Comparison of ENCODE assay signal across 7 cellular contexts in genomic region chr11:95242202-95242989, GRCh38. TPM values are rescaled to one million over a fixed set of nuclear protein-coding genes. Genes with fewer than 3 reads are reported as not detected.
DNase-seq lines count a peak whose midpoint lies in the region; ATAC-seq, FAIRE-seq and TF ChIP-seq lines count a peak whose summit lies in the region.

No MANE protein-coding gene starts in this region.

- POLR2A ChIA-PET in K562 (lab: Yijun Ruan, JAX), result interaction anchor here (1.7 kb wide), 1 partner anchor 11 kb away, joined by 6 read pairs; the partner anchor contains the start of gene SESN3

- H3K4me1 ChIP-seq in K562 (replicated peaks in 1 of 2; ENCODE audit: control insufficient read depth in 2 of 2, insufficient read depth in 2 of 2, low read length in 2 of 2) (no peaks in the 10 kb centered on the region; a peak in 1 of 5 replicates), subcutaneous abdominal adipose tissue (ENCODE audit: control insufficient read depth in 5 of 5, insufficient read depth in 5 of 5, low read length in 5 of 5) (peaks cover 0 to 5% (median 3%) of the 10 kb centered on the region in 5 donors)

- no peaks in the 10 kb centered on the region for H4K20me1 ChIP-seq in K562 (replicated peaks; ENCODE audit: control insufficient read depth, insufficient read depth, low read length)

- in situ Hi-C loops in K562 (cut with MboI), result no loop called here

- no peak for FAIRE-seq in K562 (lab: Jason Lieb, UNC)

- TF ChIP-seq CTCF in K562 (IDR thresholded peaks at IDR 0.05 in 2 of 3, conservative IDR thresholded peaks at IDR 0.05 in 1 of 3; ENCODE audit: insufficient read depth in 2 of 3, low read depth in 1 of 3, low read length in 3 of 3), result no peak

- DNase-seq in K562 (ENCODE audit: extremely low read depth in 1 of 4, low spot score in 3 of 4), result no peak
- no peak for DNase-seq in GOT3 (lab: John Stamatoyannopoulos, UW)
- no peak for DNase-seq in retina
- no peak for DNase-seq in stimulated activated CD4-positive, alpha-beta T cell treated with anti-CD3 and anti-CD28 coated beads, Interleukin-1b, Interleukin-23, amount 100 ng/mL, for 48 hours

- TF ChIP-seq RAD21 in K562 (CRISPR knock-in tag; conservative IDR thresholded peaks at IDR 0.05 in 1 of 2, IDR thresholded peaks at IDR 0.05 in 1 of 2), result no peak

- no peaks in the 10 kb centered on the region for H3K9me1 ChIP-seq in K562 (ENCODE audit: control insufficient read depth, insufficient read depth, low read length)

- CTCF ChIA-PET in K562 (lab: Yijun Ruan, JAX; ENCODE audit: low intra/inter-chr PET ratio), result no interaction called here

- peak; percentile 52 for ATAC-seq in GM19463 (IDR thresholded peaks at IDR 0.05; ENCODE audit: unreplicated experiment)
- ATAC-seq in HG02981 (IDR thresholded peaks at IDR 0.05; ENCODE audit: unreplicated experiment), result peak; percentile 65
- ATAC-seq in K562, result no peak

- H3K4me3 ChIP-seq in K562, result no peak overlapping the region
- peak overlapping the region in 2 of 5 donors; percentile 24 to 41 for H3K4me3 ChIP-seq in subcutaneous abdominal adipose tissue (ENCODE audit: low read depth in 1 of 5, low read length in 5 of 5)

- H3K9me3 ChIP-seq in K562 (replicated peaks; ENCODE audit: control insufficient read depth, insufficient read depth, low read depth, low read length), result no peaks in the 10 kb centered on the region
- no peaks in the 10 kb centered on the region for H3K9me3 ChIP-seq in subcutaneous abdominal adipose tissue (ENCODE audit: control insufficient read depth in 5 of 5, low read length in 5 of 5)

- no peak for TF ChIP-seq POLR2A in K562 (conservative IDR thresholded peaks at IDR 0.05)

- no peak for TF ChIP-seq EP300 in K562 (IDR thresholded peaks at IDR 0.05; ENCODE audit: low read length)

- no TSS peak for BruUV-seq in K562 (replicated peaks; lab: Mats Ljungman, UMichigan)

- no peak overlapping the region for H3K27ac ChIP-seq in K562 (ENCODE audit: extremely low read depth, low read depth, low read length)
- peak overlapping the region; percentile 26 for H3K27ac ChIP-seq in subcutaneous abdominal adipose tissue (ENCODE audit: low read depth, low read length)

- H3K27me3 ChIP-seq in K562 (ENCODE audit: control insufficient read depth in 2 of 2, insufficient read depth in 2 of 2, low read length in 2 of 2), result no peaks in the 10 kb centered on the region
- no peaks in the 10 kb centered on the region for H3K27me3 ChIP-seq in subcutaneous abdominal adipose tissue (ENCODE audit: control insufficient read depth in 5 of 5, insufficient read depth in 4 of 5, low read length in 5 of 5)

- H3K36me3 ChIP-seq in K562 (ENCODE audit: control insufficient read depth, insufficient read depth, low read length) (no peaks in the 10 kb centered on the region), subcutaneous abdominal adipose tissue (ENCODE audit: control insufficient read depth in 5 of 5, insufficient read depth in 5 of 5, low read length in 5 of 5) (no peaks in the 10 kb centered on the region)

- H2AFZ ChIP-seq in K562 (ENCODE audit: low read depth, low read length), result peak overlapping the region; percentile 46

- H3K4me2 ChIP-seq in K562 (ENCODE audit: insufficient read depth, low read length), result no peak overlapping the region

- WGBS in K562 (ENCODE audit: insufficient coverage, low coverage, missing lambda C conversion rate), result 7% methylated on average over 7 of the region's 7 CpGs

- no peak overlapping the region for H3K9ac ChIP-seq in K562 (ENCODE audit: insufficient read depth in 1 of 2, low read depth in 2 of 2, low read length in 2 of 2)
- H3K9ac ChIP-seq in subcutaneous abdominal adipose tissue (ENCODE audit: low read length in 5 of 5), result peak overlapping the region in 2 of 5 donors; percentile 21 to 43

- H3K79me2 ChIP-seq in K562 (ENCODE audit: control insufficient read depth, insufficient read depth, low read length), result no peaks in the 10 kb centered on the region

- intact Hi-C loops in K562 (cut with micrococcal nuclease), result no loop called here

TF ChIP-seq in K562, 482 proteins besides CTCF, POLR2A, EP300 and RAD21 (continues in another document):
- TF ChIP-seq ZNF384 (IDR thresholded peaks at IDR 0.05; ENCODE audit: low read depth, low read length), result no peak
- TF ChIP-seq PREB (CRISPR knock-in tag; IDR thresholded peaks at IDR 0.05), result no peak
- no peak for TF ChIP-seq ZNF3 (CRISPR knock-in tag; IDR thresholded peaks at IDR 0.05)
- TF ChIP-seq ZSCAN29 (IDR thresholded peaks at IDR 0.05), result no peak
- TF ChIP-seq E2F4 (CRISPR knock-in tag; IDR thresholded peaks at IDR 0.05; ENCODE audit: low read depth), result no peak
- no peak for TF ChIP-seq ZNF134 (CRISPR knock-in tag; conservative IDR thresholded peaks at IDR 0.05)
- no peak for TF ChIP-seq SMARCC2 (IDR thresholded peaks at IDR 0.05; ENCODE audit: low read depth)
- no peak for TF ChIP-seq MLLT1 (IDR thresholded peaks at IDR 0.05)
- TF ChIP-seq ZNF778 (CRISPR knock-in tag; IDR thresholded peaks at IDR 0.05), result no peak
- no peak for TF ChIP-seq CGGBP1 (CRISPR knock-in tag; IDR thresholded peaks at IDR 0.05)
- no peak for TF ChIP-seq HNRNPK (IDR thresholded peaks at IDR 0.05; ENCODE audit: low read depth, low read length, poor library complexity, severe bottlenecking)
- no peak for TF ChIP-seq ZNF121 (CRISPR knock-in tag; conservative IDR thresholded peaks at IDR 0.05)
- no peak for TF ChIP-seq NRF1 (conservative IDR thresholded peaks at IDR 0.05 in 1 of 2, IDR thresholded peaks at IDR 0.05 in 1 of 2)

RNA-seq across cellular contexts. Expression of gene SESN3, which starts 11.4 kb away (rescaled TPM):
- 0.83 and 3.3 TPM in 2 replicates for total RNA-seq in K562 (2011; cell fraction: chromatin; rRNA removed; ENCODE audit: low replicate concordance)
- total RNA-seq in K562 (2011; cell fraction: nucleolus; rRNA removed), result 0.17 and 0.53 TPM in 2 replicates
- total RNA-seq in K562 (2011; cell fraction: nucleoplasm; rRNA removed), result 1.4 and 2.3 TPM in 2 replicates
- 1.1 and 1.5 TPM in 2 replicates for total RNA-seq in K562 (2014; rRNA removed)
- total RNA-seq in K562 (2014; rRNA removed; fragmentation: Illumina TruSeq; extraction: Trizol), result 2.0 and 2.1 TPM in 2 replicates
- 1.9 and 2.4 TPM in 2 replicates for total RNA-seq in K562 (2015; rRNA removed; fragmentation: Illumina TruSeq; extraction: Trizol)
- 2.5 and 2.6 TPM in 2 replicates for total RNA-seq in K562 (2021)
- polyA plus RNA-seq in K562 (2011; rRNA removed), result 0.95 and 1.6 TPM in 2 replicates
- 0.09 and 0.63 TPM in 2 replicates for polyA plus RNA-seq in K562 (2011; cell fraction: cytosol; rRNA removed)
- 0.47 and 1.7 TPM in 2 replicates for polyA plus RNA-seq in K562 (2011; cell fraction: nucleus; rRNA removed)
- polyA plus RNA-seq in K562 (2012), result 1.3 and 1.6 TPM in 2 replicates
- 1.1 and 1.5 TPM in 2 replicates for polyA plus RNA-seq in K562 (2014; fragmentation: Illumina TruSeq; extraction: Trizol)
- polyA plus RNA-seq in K562 (2014; fragmentation: Nextera tagmentation; extraction: Ambion mirVana), result under 1 TPM; 0.44 to 0.48 TPM
- 0.78 and 0.81 TPM in 2 replicates for polyA plus RNA-seq in K562 (2014; rRNA removed)
- 1.6 and 3.4 TPM in 2 replicates for polyA minus RNA-seq in K562 (2011; rRNA and poly(A)+ RNA removed)
- 0.38 and 0.82 TPM in 2 replicates for polyA minus RNA-seq in K562 (2011; cell fraction: cytosol; rRNA and poly(A)+ RNA removed)
- 0.81 and 2.8 TPM in 2 replicates for polyA minus RNA-seq in K562 (2011; cell fraction: nucleus; rRNA and poly(A)+ RNA removed)
